Comparison of ENCODE assay signal across 12 cellular contexts in genomic region chr1:36279789-36280296, GRCh38. TPM values are rescaled to one million over a fixed set of nuclear protein-coding genes. Genes with fewer than 3 reads are reported as not detected.
DNase-seq lines count a peak whose midpoint lies in the region; ATAC-seq and TF ChIP-seq lines count a peak whose summit lies in the region.
"Had no signal": no experiment of that assay in that cellular context is flagged by ENCODE, and none has a peak within 500 bp of the region (broad histone marks: within the 10 kb centered on the region; RNA-seq: fewer than 3 reads in every experiment).

No MANE protein-coding gene starts in this region.

- peaks cover 39% of the 10 kb centered on the region for H3K4me1 ChIP-seq in cardiac muscle cell (ENCODE audit: low read depth)
- peaks cover 10 to 24% of the 10 kb centered on the region in 2 donors for H3K4me1 ChIP-seq in thyroid gland
- no peaks in the 10 kb centered on the region for H3K4me1 ChIP-seq in aorta (ENCODE audit: control insufficient read depth in 1 of 2, insufficient read depth in 2 of 2, low read length in 2 of 2)

- peaks cover 25% of the 10 kb centered on the region for H3K36me3 Mint-ChIP-seq in activated naive CD8-positive, alpha-beta T cell treated with anti-CD3 and anti-CD28 coated beads, Interleukin-2, amount 50 U/mL, for 24 hours (ENCODE audit: low read depth)
- H3K36me3 Mint-ChIP-seq in naive B cell: peaks cover 4 to 10% of the 10 kb centered on the region in 2 donors

- H3K27me3 ChIP-seq in cardiac muscle cell (no peaks in the 10 kb centered on the region), thyroid gland (no peaks in the 10 kb centered on the region), aorta (ENCODE audit: control insufficient read depth in 1 of 2, insufficient read depth in 2 of 2, low read length in 1 of 2) (no peaks in the 10 kb centered on the region)

- H3K9me3 Mint-ChIP-seq in activated naive CD8-positive, alpha-beta T cell treated with anti-CD3 and anti-CD28 coated beads, Interleukin-2, amount 50 U/mL, for 24 hours: no peaks in the 10 kb centered on the region
- no peaks in the 10 kb centered on the region for H3K9me3 Mint-ChIP-seq in naive B cell

- peaks cover 8% of the 10 kb centered on the region for H3K36me3 ChIP-seq in cardiac muscle cell
- peaks cover 7 to 12% of the 10 kb centered on the region in 2 donors for H3K36me3 ChIP-seq in thyroid gland
- peaks cover 0 to 2% of the 10 kb centered on the region in 2 donors for H3K36me3 ChIP-seq in aorta (ENCODE audit: control insufficient read depth in 1 of 2, insufficient read depth in 2 of 2, low read length in 1 of 2)

- in situ Hi-C loops in KBM-7 (cut with MboI; ENCODE audit: low pct_unique_long_range_greater_than_20kb, low sequenced_read_pairs): no loop called here

- peaks cover 56% of the 10 kb centered on the region for H3K4me1 Mint-ChIP-seq in activated naive CD8-positive, alpha-beta T cell treated with anti-CD3 and anti-CD28 coated beads, Interleukin-2, amount 50 U/mL, for 24 hours
- H3K4me1 Mint-ChIP-seq in naive B cell: peaks cover 12 to 15% (median 13%) of the 10 kb centered on the region in 3 donors

- no peak overlapping the region for H3K4me3 ChIP-seq in cardiac muscle cell
- no peak overlapping the region for H3K4me3 ChIP-seq in thyroid gland (replicated peaks in 1 of 3)
- no peak overlapping the region for H3K4me3 ChIP-seq in aorta (ENCODE audit: low read length in 2 of 2)

- H3K9me3 ChIP-seq in cardiac muscle cell (ENCODE audit: low read depth) (no peaks in the 10 kb centered on the region), thyroid gland (no peaks in the 10 kb centered on the region), aorta (ENCODE audit: control insufficient read depth, low read length) (no peaks in the 10 kb centered on the region)

- no peak for DNase-seq in cardiac muscle cell (ENCODE audit: low read depth in 1 of 2, low spot score in 1 of 2)
- DNase-seq in cardiac septum (ENCODE audit: low spot score): no peak
- DNase-seq in activated naive CD8-positive, alpha-beta T cell treated with anti-CD3 and anti-CD28 coated beads, Interleukin-2, amount 50 U/mL, for 24 hours: no peak
- DNase-seq in naive B cell: no peak
- DNase-seq in thyroid gland: no peak
- no peak for DNase-seq in KBM-7
- DNase-seq in aorta: no peak
- no peak for DNase-seq in T-helper 2 cell
- DNase-seq: activated gamma-delta T cell treated with Interleukin-2 at 50 U/mL for 16 hours; dermis blood vessel endothelial cell; NCI-H146; stimulated activated CD8-positive, alpha-beta memory T cell treated with anti-CD3 and anti-CD28 coated beads, Interleukin-4, amount 100 ng/mL, for 48 hours had no signal

- peak overlapping the region; percentile 80 for H3K27ac Mint-ChIP-seq in activated naive CD8-positive, alpha-beta T cell treated with anti-CD3 and anti-CD28 coated beads, Interleukin-2, amount 50 U/mL, for 24 hours
- H3K27ac Mint-ChIP-seq in naive B cell: peak overlapping the region in 5 of 6 donors; percentile 69 to 93 (median 80)

- no peak for ATAC-seq in activated naive CD8-positive, alpha-beta T cell treated with anti-CD3 and anti-CD28 coated beads, Interleukin-2, amount 50 U/mL, for 24 hours
- ATAC-seq in naive B cell (ENCODE audit: low read depth in 2 of 2): no peak
- no peak for ATAC-seq in aorta (ENCODE audit: low FRiP score)

- no peak for TF ChIP-seq CTCF in cardiac muscle cell (IDR thresholded peaks at IDR 0.05; ENCODE audit: low read depth, low read length)
- TF ChIP-seq CTCF in thyroid gland (IDR thresholded peaks at IDR 0.05): no peak

- no peak overlapping the region for H3K4me3 Mint-ChIP-seq in activated naive CD8-positive, alpha-beta T cell treated with anti-CD3 and anti-CD28 coated beads, Interleukin-2, amount 50 U/mL, for 24 hours
- H3K4me3 Mint-ChIP-seq in naive B cell: no peak overlapping the region

- intact Hi-C loops in cardiac septum (cut with DNase I) (loop anchor here (5.0 kb wide), 1 partner anchor 43 kb away; no protein-coding TSS in a partner anchor), thyroid gland (cut with DNase I) (loop anchor here (10.0 kb wide), 1 partner anchor 55 kb away; the partner anchor contains the start of gene THRAP3), aorta (cut with DNase I) (loop anchor here in 1 of 2 donors (10.0 kb wide), 1 partner anchor 55 kb away; the partner anchor contains the start of gene THRAP3)

- H3K27ac ChIP-seq in cardiac muscle cell: peak overlapping the region; percentile 64
- peak overlapping the region in 2 of 3 donors; percentile 24 to 26 for H3K27ac ChIP-seq in thyroid gland
- H3K27ac ChIP-seq in aorta (ENCODE audit: low read depth in 1 of 2, low read length in 2 of 2): no peak overlapping the region

- no peak for TF ChIP-seq POLR2A in thyroid gland (IDR thresholded peaks at IDR 0.05)

- 91 to 92% methylated on average over 7 of the region's 7 CpGs for WGBS in thyroid gland, 2 donors
- 68 to 71% methylated on average over 7 of the region's 7 CpGs for WGBS in aorta, 2 donors

- no peaks in the 10 kb centered on the region for H3K27me3 Mint-ChIP-seq in activated naive CD8-positive, alpha-beta T cell treated with anti-CD3 and anti-CD28 coated beads, Interleukin-2, amount 50 U/mL, for 24 hours
- H3K27me3 Mint-ChIP-seq in naive B cell: no peaks in the 10 kb centered on the region

RNA-seq across cellular contexts. Expression of gene SH3D21, which starts 26.3 kb away (rescaled TPM):
- 21.5 and 44.0 TPM in 2 replicates for total RNA-seq in cardiac muscle cell
- polyA plus RNA-seq in cardiac muscle cell: 13.5 and 22.8 TPM in 2 replicates
- total RNA-seq in cardiac septum: 3.3 TPM
- polyA plus RNA-seq in naive B cell (ENCODE audit: low read depth in 6 of 6): under 1 TPM in 4 of 6 donors, not detected in 2; 0.23 to 0.51 (median 0.36) TPM
- 10 to 100 TPM; 10.7 to 25.1 (median 16.9) TPM for total RNA-seq in thyroid gland
- 1 to 10 TPM; 4.1 to 6.9 TPM for total RNA-seq in aorta
- 1 to 10 TPM; 2.4 to 5.1 TPM for polyA plus RNA-seq in aorta

RNA-seq across cellular contexts. Expression of gene EVA1B, which starts 43.6 kb away (rescaled TPM):
- total RNA-seq in cardiac muscle cell (26.6 and 40.4 TPM in 2 replicates), cardiac septum (11.3 TPM), thyroid gland (10 to 100 TPM; 30.7 to 71.5 (median 52.5) TPM), aorta (10 to 100 TPM; 44.7 to 58.3 TPM)
- polyA plus RNA-seq in cardiac muscle cell (23.6 and 24.5 TPM in 2 replicates), naive B cell (ENCODE audit: low read depth in 6 of 6) (1 to 10 TPM in 1 of 6 donors, under 1 TPM in 3, not detected in 2; 0.52 to 1.3 (median 0.74) TPM), aorta (100 to 1,000 TPM in 1 of 2 donors, 10 to 100 TPM in 1; 38.2 to 165 TPM)

RNA-seq across cellular contexts. Expression of gene THRAP3, which starts 55.6 kb away (rescaled TPM):
- total RNA-seq in cardiac muscle cell (60.2 and 92.9 TPM in 2 replicates), cardiac septum (86.5 TPM), thyroid gland (100 to 1,000 TPM in 3 of 4 donors, 10 to 100 TPM in 1; 88.9 to 129 (median 115) TPM), aorta (10 to 100 TPM; 85.3 to 91.5 TPM)
- polyA plus RNA-seq in cardiac muscle cell (48.6 and 63.6 TPM in 2 replicates), naive B cell (ENCODE audit: low read depth in 6 of 6) (100 to 1,000 TPM; 109 to 142 (median 131) TPM), aorta (10 to 100 TPM; 31.6 to 46.7 TPM)

Comparison
In these comparisons a context has a peak if more than half of its experiments do, and no peak if none do; other contexts are left out.
1. H3K27ac ChIP-seq: peak in cardiac muscle cell (single experiment) and thyroid gland (2 of 3); none in aorta (0 of 2).